Comparison of ENCODE assay signal across 17 cellular contexts in genomic region chr16:4086153-4086552, GRCh38. TPM values are rescaled to one million over a fixed set of nuclear protein-coding genes. Genes with fewer than 3 reads are reported as not detected.
DNase-seq lines count a peak whose midpoint lies in the region; ATAC-seq, FAIRE-seq and TF ChIP-seq lines count a peak whose summit lies in the region.
"Had no signal": no experiment of that assay in that cellular context is flagged by ENCODE, and none has a peak within 500 bp of the region (broad histone marks: within the 10 kb centered on the region; RNA-seq: fewer than 3 reads in every experiment).

No MANE protein-coding gene starts in this region.

- no peak overlapping the region for H2AK5ac ChIP-seq in H9 (ENCODE audit: insufficient read length, low read length)
- no peak overlapping the region for H2AK5ac ChIP-seq in H1 (ENCODE audit: low read depth, low read length)

- no peak overlapping the region for H3K27ac ChIP-seq in H9 (ENCODE audit: insufficient read length, low read depth, low read length)
- no peak overlapping the region for H3K27ac ChIP-seq in H1 (ENCODE audit: low read depth, low read length)
- H3K27ac ChIP-seq in right atrium auricular region, result peak overlapping the region; percentile 44 to 71
- H3K27ac ChIP-seq in gastrocnemius medialis, result peak overlapping the region; percentile 90 to 95 (median 94)
- H3K27ac ChIP-seq: C4-2B, KMS-11 had no signal

- no peak for TF ChIP-seq POLR2A in H1 (IDR thresholded peaks at IDR 0.05; ENCODE audit: control extremely low read depth in 1 of 2, low read depth in 2 of 2, low read length in 2 of 2)
- no peak for TF ChIP-seq POLR2A in gastrocnemius medialis (IDR thresholded peaks at IDR 0.05)

- H3K4me1 ChIP-seq in H9 (ENCODE audit: insufficient read depth, low read length) (no peaks in the 10 kb centered on the region), H1 (replicated peaks in 1 of 4; ENCODE audit: control insufficient read depth in 3 of 4, insufficient read depth in 4 of 4, low read length in 3 of 4) (peaks cover 0 to 6% (median 4%) of the 10 kb centered on the region in 4 experiments; a peak in 5 of 7 replicates), right atrium auricular region (peaks cover 0 to 21% of the 10 kb centered on the region in 2 donors), gastrocnemius medialis (peaks cover 63 to 75% of the 10 kb centered on the region in 2 donors)

- H3K27me3 Mint-ChIP-seq in H9 (ENCODE audit: low read depth), result no peaks in the 10 kb centered on the region; the same call in 1 of the 2 replicates

- H3K18ac ChIP-seq in H9 (ENCODE audit: insufficient read length, low read depth, low read length) (no peak overlapping the region), H1 (ENCODE audit: extremely low read depth, low read length) (no peak overlapping the region)

- H2BK15ac ChIP-seq in H9 (ENCODE audit: low read depth, low read length), result no peak overlapping the region
- no peak overlapping the region for H2BK15ac ChIP-seq in H1 (ENCODE audit: low read length)

- H3K79me1 ChIP-seq in H9 (ENCODE audit: insufficient read depth, low read depth, low read length, poor library complexity, severe bottlenecking), result no peaks in the 10 kb centered on the region
- no peaks in the 10 kb centered on the region for H3K79me1 ChIP-seq in H1 (ENCODE audit: low read depth, low read length)

- no peaks in the 10 kb centered on the region for H4K20me1 ChIP-seq in H9 (ENCODE audit: control insufficient read depth, insufficient read depth, insufficient read length)
- H4K20me1 ChIP-seq in H1 (replicated peaks in 1 of 2; ENCODE audit: control insufficient read depth in 1 of 2, insufficient read depth in 2 of 2, low read length in 2 of 2), result peaks cover 2% of the 10 kb centered on the region in 2 experiments

- H4K5ac ChIP-seq in H9 (ENCODE audit: insufficient read length, low read depth, low read length) (no peak overlapping the region), H1 (ENCODE audit: insufficient read length, low read depth, low read length) (no peak overlapping the region)

- CTCF ChIA-PET in H1 (lab: Charles Lee; ENCODE audit: partially characterized antibody), result interaction anchor here (0.6 to 0.9 kb wide), 3 partner anchors 21 to 318 kb away, joined by 3 to 4 read pairs (median 3); no protein-coding TSS in a partner anchor

- H2AFZ ChIP-seq in H9 (ENCODE audit: low read length), result no peak overlapping the region
- H2AFZ ChIP-seq in H1 (ENCODE audit: low read length), result no peak overlapping the region

- H3K9me3 Mint-ChIP-seq in H9, result no peaks in the 10 kb centered on the region; a peak in 2 of 5 replicates

- no peak for TF ChIP-seq RAD21 in H1 (IDR thresholded peaks at IDR 0.05 in 1 of 2, conservative IDR thresholded peaks at IDR 0.05 in 1 of 2; ENCODE audit: low read depth in 2 of 2, low read length in 2 of 2)

- H3T11ph ChIP-seq in H9 (ENCODE audit: low read length), result no peak overlapping the region

- TF ChIP-seq CTCF in H9 (conservative IDR thresholded peaks at IDR 0.05) (no peak), H1 (IDR thresholded peaks at IDR 0.05; ENCODE audit: control extremely low read depth in 1 of 3, insufficient read depth in 1 of 3, low read depth in 1 of 3, low read length in 3 of 3) (no peak), right atrium auricular region (IDR thresholded peaks at IDR 0.05) (no peak), gastrocnemius medialis (IDR thresholded peaks at IDR 0.05 in 4 of 5, conservative IDR thresholded peaks at IDR 0.05 in 1 of 5) (no peak)

- H3K9ac ChIP-seq in H9 (ENCODE audit: extremely low read depth, insufficient read length, low read length) (no peak overlapping the region), H1 (replicated peaks in 1 of 4; ENCODE audit: extremely low read depth in 1 of 4, low read depth in 3 of 4, low read length in 3 of 4) (no peak overlapping the region)
- H3K9ac ChIP-seq: KMS-11 had no signal

- H3K4ac ChIP-seq in H9 (ENCODE audit: low read depth, low read length), result no peak overlapping the region
- no peak overlapping the region for H3K4ac ChIP-seq in H1 (replicated peaks; ENCODE audit: insufficient read length, low read depth, low read length)

- H3K9me3 ChIP-seq in H9 (ENCODE audit: control insufficient read depth, low read depth, low read length) (no peaks in the 10 kb centered on the region), H1 (ENCODE audit: insufficient read depth in 2 of 2, low read depth in 1 of 2, low read length in 1 of 2) (no peaks in the 10 kb centered on the region), right atrium auricular region (no peaks in the 10 kb centered on the region), gastrocnemius medialis (no peaks in the 10 kb centered on the region)

- H2BK12ac ChIP-seq in H9 (ENCODE audit: insufficient read length, low read depth, low read length) (no peak overlapping the region), H1 (ENCODE audit: low read depth, low read length) (no peak overlapping the region)

- no peak for DNase-seq in H9
- no peak for DNase-seq in H1 (ENCODE audit: low read depth in 1 of 2, low spot score in 2 of 2)
- peak; percentile 67 for DNase-seq in right atrium auricular region (ENCODE audit: low spot score)
- DNase-seq in gastrocnemius medialis, result peak in 1 of 2 donors; percentile 77
- no peak for DNase-seq in T-helper 9 cell
- DNase-seq in SIG-M5 treated with dmso at 0.1 percent for 504 hours (lab: John Stamatoyannopoulos, UW; ENCODE audit: unreplicated experiment), result no peak
- DNase-seq in DMS153 (lab: John Stamatoyannopoulos, UW), result no peak
- DNase-seq: COR-L47; GOT3; NCI-H1436; NCI-H2029; NCI-H2171; NCI-H446; NK-92 treated with Interleukin-12 subunit alpha and Interleukin-12 subunit beta, amount 100 ng/mL, for 24 hours had no signal

- in situ Hi-C loops in gastrocnemius medialis (cut with MboI; ENCODE audit: low sequenced_read_pairs in 4 of 4), result no loop called here

- peaks cover 0 to 2% (median 0%) of the 10 kb centered on the region in 3 experiments; a peak in 1 of 7 replicates for H3K36me3 Mint-ChIP-seq in H9 (ENCODE audit: insufficient read depth in 1 of 3, low read depth in 3 of 3)

- no peak overlapping the region for H2BK20ac ChIP-seq in H9 (ENCODE audit: low read depth, low read length, poor library complexity, severe bottlenecking)
- H2BK20ac ChIP-seq in H1 (ENCODE audit: low read length), result no peak overlapping the region

- H3K4me2 ChIP-seq in H9 (ENCODE audit: insufficient read depth, insufficient read length, low read length) (no peak overlapping the region), H1 (ENCODE audit: insufficient read depth in 1 of 2, low read depth in 2 of 2, low read length in 2 of 2) (no peak overlapping the region)
- H3K4me2 ChIP-seq: KMS-11 had no signal

- no peak overlapping the region for H3K56ac ChIP-seq in H9 (ENCODE audit: insufficient read length, low read depth, low read length)
- no peak overlapping the region for H3K56ac ChIP-seq in H1 (replicated peaks; ENCODE audit: insufficient read length, low read depth, low read length)

- H3K79me2 ChIP-seq in H9 (ENCODE audit: insufficient read depth, low read length) (no peaks in the 10 kb centered on the region), H1 (ENCODE audit: control insufficient read depth in 1 of 2, insufficient read depth in 2 of 2, low read length in 2 of 2) (no peaks in the 10 kb centered on the region; a peak in 1 of 4 replicates)

- peaks cover 11 to 29% of the 10 kb centered on the region in 2 experiments for H3K4me1 Mint-ChIP-seq in H9

- H2BK5ac ChIP-seq in H9 (ENCODE audit: insufficient read length, low read length), result no peak overlapping the region
- H2BK5ac ChIP-seq in H1 (ENCODE audit: low read depth, low read length), result no peak overlapping the region; the same call in 1 of the 2 replicates

- ATAC-seq in gastrocnemius medialis (no peak), HG03139 (IDR thresholded peaks at IDR 0.05; ENCODE audit: unreplicated experiment) (no peak)

- no peak for FAIRE-seq in H1 (lab: Jason Lieb, UNC)

- H3K14ac ChIP-seq in H9 (ENCODE audit: insufficient read depth, low read length), result no peak overlapping the region
- H3K14ac ChIP-seq in H1 (ENCODE audit: insufficient read length), result no peak overlapping the region

- no peak overlapping the region for H3K23ac ChIP-seq in H9 (ENCODE audit: insufficient read length, low read depth, low read length)
- no peak overlapping the region for H3K23ac ChIP-seq in H1 (ENCODE audit: insufficient read length)

- H2BK120ac ChIP-seq in H9 (ENCODE audit: low read depth, low read length, poor library complexity, severe bottlenecking), result no peak overlapping the region
- no peak overlapping the region for H2BK120ac ChIP-seq in H1 (replicated peaks; ENCODE audit: low read depth, low read length)

- no CpG with 5 or more reads among the region's 15 CpGs for WGBS in H9 (ENCODE audit: extremely low coverage, insufficient read length, low lambda C conversion rate)
- WGBS in H1 (ENCODE audit: extremely low coverage in 1 of 2, insufficient coverage in 1 of 2, insufficient read length in 1 of 2, insufficient replicate concordance in 2 of 2, low coverage in 1 of 2, low lambda C conversion rate in 2 of 2, missing lambda C conversion rate in 1 of 2), 2 experiments, result 94% methylated on average over 15 of the region's 15 CpGs; no CpG with 5 or more reads in 1 of the 2 experiments

- POLR2A ChIA-PET in H1 (lab: Charles Lee; ENCODE audit: partially characterized antibody), result interaction anchor here (1.0 to 1.6 kb wide), 2 partner anchors 13 to 185 kb away, joined by 4 to 5 read pairs; no protein-coding TSS in a partner anchor

- H3K27me3 ChIP-seq in H9 (ENCODE audit: insufficient read depth, low read length), result no peaks in the 10 kb centered on the region
- H3K27me3 ChIP-seq in H1 (replicated peaks in 1 of 4; ENCODE audit: control insufficient read depth in 3 of 4, extremely low read depth in 1 of 4, insufficient read depth in 3 of 4, low read length in 3 of 4), result no peaks in the 10 kb centered on the region
- no peaks in the 10 kb centered on the region for H3K27me3 ChIP-seq in right atrium auricular region
- no peaks in the 10 kb centered on the region for H3K27me3 ChIP-seq in gastrocnemius medialis

- H3K27ac Mint-ChIP-seq in H9, result peak overlapping the region in 2 of 3 experiments; percentile 11 to 17; a peak in 1 of 7 replicates

- H4K91ac ChIP-seq in H9 (ENCODE audit: insufficient read length, low read depth, low read length) (no peak overlapping the region), H1 (replicated peaks; ENCODE audit: insufficient read length, low read length) (no peak overlapping the region)

- intact Hi-C loops in gastrocnemius medialis (cut with DNase I; ENCODE audit: low total_unique reads), result loop anchor here (5.0 kb wide), 1 partner anchor 121 kb away; no protein-coding TSS in a partner anchor

- no peaks in the 10 kb centered on the region for H3K36me3 ChIP-seq in H1 (ENCODE audit: control insufficient read depth in 2 of 4, insufficient read depth in 4 of 4, low read length in 3 of 4)
- H3K36me3 ChIP-seq in right atrium auricular region, result no peaks in the 10 kb centered on the region
- no peaks in the 10 kb centered on the region for H3K36me3 ChIP-seq in gastrocnemius medialis

- no peak overlapping the region for H3K4me3 Mint-ChIP-seq in H9

- no peak overlapping the region for H3K4me3 ChIP-seq in H1 (ENCODE audit: extremely low read depth in 1 of 4, insufficient read depth in 2 of 4, low read depth in 3 of 4, low read length in 4 of 4)
- H3K4me3 ChIP-seq in right atrium auricular region, result no peak overlapping the region
- no peak overlapping the region for H3K4me3 ChIP-seq in gastrocnemius medialis

- no peak overlapping the region for H4K8ac ChIP-seq in H9 (replicated peaks; ENCODE audit: insufficient read length, low read depth, low read length)
- H4K8ac ChIP-seq in H1 (ENCODE audit: extremely low read depth, insufficient read depth, low read length), result peak overlapping the region; percentile 37; the same call in 1 of the 2 replicates

- no peaks in the 10 kb centered on the region for H3K23me2 ChIP-seq in H9 (ENCODE audit: insufficient read length, low read depth, low read length, poor library complexity, severe bottlenecking)
- no peaks in the 10 kb centered on the region for H3K23me2 ChIP-seq in H1 (ENCODE audit: low read depth, low read length)

- TF ChIP-seq EP300 in H1 (IDR thresholded peaks at IDR 0.05; ENCODE audit: borderline replicate concordance in 1 of 2, low read depth in 2 of 2, low read length in 2 of 2), result no peak

RNA-seq across cellular contexts. Expression of gene ADCY9, which starts 30.1 kb away (rescaled TPM):
- total RNA-seq in H9 (2021) (4.7 and 5.7 TPM in 2 replicates), right atrium auricular region (10 to 100 TPM; 31.5 to 42.2 TPM), gastrocnemius medialis (100 to 1,000 TPM in 3 of 4 donors, 10 to 100 TPM in 1; 84.9 to 223 (median 163) TPM)
- total RNA-seq in H1 (2021; fragmentation: NEBNext Ultra II Directional; extraction: Animal tissue kit (Norgen Biotek cat#: 25700)), result 13.1 and 13.4 TPM in 2 replicates
- polyA plus RNA-seq in H1 (2011; rRNA removed), result 5.4 and 10.5 TPM in 2 replicates
- 4.9 TPM for polyA plus RNA-seq in H1 (2011; cell fraction: cytosol; rRNA removed)
- 11.9 TPM for polyA plus RNA-seq in H1 (2011; cell fraction: nucleus; rRNA removed)
- 5.1 to 6.7 TPM (median 5.5 TPM) in 4 replicates for polyA plus RNA-seq in H1 (2012, experiment 1 of 2)
- 4.0 TPM for polyA plus RNA-seq in H1 (2012, experiment 2 of 2)
- polyA plus RNA-seq in H1 (2013, experiment 1 of 2), result 9.1 TPM
- 10.1 TPM for polyA plus RNA-seq in H1 (2013, experiment 2 of 2)
- polyA minus RNA-seq in H1 (2011; rRNA and poly(A)+ RNA removed), result 8.1 and 11.4 TPM in 2 replicates
- polyA minus RNA-seq in H1 (2011; cell fraction: cytosol; rRNA and poly(A)+ RNA removed), result 21.2 TPM
- polyA minus RNA-seq in H1 (2011; cell fraction: nucleus; rRNA and poly(A)+ RNA removed), result 9.9 TPM

Comparison
In these comparisons a context has a peak if more than half of its experiments do, and no peak if none do; other contexts are left out.
1. H3K27ac ChIP-seq: peak in right atrium auricular region (2 of 2) and gastrocnemius medialis (4 of 4); none in H9 (single experiment) and H1 (single experiment).